In genomic region chr1:91015794-91016550, GRCh38 we compare ENCODE assay signal across 11 cellular contexts. TPM values are rescaled to one million over a fixed set of nuclear protein-coding genes. Genes with fewer than 3 reads are reported as not detected.
DNase-seq lines count a peak whose midpoint lies in the region; ATAC-seq and TF ChIP-seq lines count a peak whose summit lies in the region.
"Had no signal": no experiment of that assay in that cellular context is flagged by ENCODE, and none has a peak within 500 bp of the region (broad histone marks: within the 10 kb centered on the region; RNA-seq: fewer than 3 reads in every experiment).

No MANE protein-coding gene starts in this region.

- peak overlapping the region; percentile 36 for H3K27ac Mint-ChIP-seq in activated CD8-positive, alpha-beta T cell treated with anti-CD3 and anti-CD28 coated beads for 36 hours
- H3K27ac Mint-ChIP-seq in activated CD8-positive, alpha-beta T cell treated with anti-CD3 and anti-CD28 coated beads, Interleukin-2, amount 10 ng/mL, durations not matched to agents 7 days and 5 days: no peak overlapping the region

- BruUV-seq in PC-3 (replicated peaks; lab: Mats Ljungman, UMichigan): no TSS peak

- intact Hi-C loops in activated CD8-positive, alpha-beta T cell treated with anti-CD3 and anti-CD28 coated beads for 36 hours (cut with micrococcal nuclease): no loop called here
- intact Hi-C loops in PC-3 (cut with micrococcal nuclease): loop anchor here (5.0 to 10.0 kb wide), 3 partner anchors 51 to 614 kb away; no protein-coding TSS in a partner anchor
- intact Hi-C loops in lower leg skin (cut with DNase I; ENCODE audit: low total_unique reads): no loop called here

- H3K9me2 ChIP-seq in PC-3 (replicated peaks; ENCODE audit: low read length): no peaks in the 10 kb centered on the region

- 0 out of 2 replicates have a peak overlapping the region, but pooled peaks have one; percentile 4 for H3K4me3 ChIP-seq in PC-3 (ENCODE audit: low read length)
- no peak overlapping the region for H3K4me3 ChIP-seq in fibroblast of mammary gland (ENCODE audit: control insufficient read depth, low read depth, low read length)
- H3K4me3 ChIP-seq in smooth muscle cell: no peak overlapping the region
- no peak overlapping the region for H3K4me3 ChIP-seq in lower leg skin (ENCODE audit: low read depth, poor library complexity, severe bottlenecking)

- H3K36me3 Mint-ChIP-seq in activated CD8-positive, alpha-beta T cell treated with anti-CD3 and anti-CD28 coated beads for 36 hours (ENCODE audit: low read depth): peaks cover 47% of the 10 kb centered on the region
- H3K36me3 Mint-ChIP-seq in activated CD8-positive, alpha-beta T cell treated with anti-CD3 and anti-CD28 coated beads, Interleukin-2, amount 10 ng/mL, durations not matched to agents 7 days and 5 days (ENCODE audit: low read depth): peaks cover 45% of the 10 kb centered on the region

- H2AFZ ChIP-seq in PC-3 (ENCODE audit: low read length) (no peak overlapping the region), smooth muscle cell (ENCODE audit: low read depth) (no peak overlapping the region)

- H3K36me3 ChIP-seq in PC-3 (ENCODE audit: low read depth, low read length) (peaks cover 24% of the 10 kb centered on the region), smooth muscle cell (ENCODE audit: low read depth) (no peaks in the 10 kb centered on the region)

- DNase-seq in activated CD8-positive, alpha-beta T cell treated with anti-CD3 and anti-CD28 coated beads for 36 hours: no peak
- DNase-seq in activated CD8-positive, alpha-beta T cell treated with anti-CD3 and anti-CD28 coated beads, Interleukin-2, amount 10 ng/mL, durations not matched to agents 7 days and 5 days: no peak
- DNase-seq in PC-3 (peak; percentile 97), fibroblast of mammary gland (ENCODE audit: low read depth) (peak; percentile 25), smooth muscle cell (lab: John Stamatoyannopoulos, UW; ENCODE audit: unreplicated experiment) (no peak), lower leg skin (ENCODE audit: low spot score in 2 of 2) (no peak)
- no peak for DNase-seq in activated CD4-positive, alpha-beta T cell treated with anti-CD3 and anti-CD28 coated beads for 1 hour
- DNase-seq: cortex of kidney, NCI-H1105, SHP77 had no signal

- peaks cover 11% of the 10 kb centered on the region for H3F3A ChIP-seq in PC-3 (ENCODE audit: low read length, unreplicated experiment)
- H3F3A ChIP-seq in smooth muscle cell (ENCODE audit: low read depth): no peaks in the 10 kb centered on the region

- TF ChIP-seq CTCF in activated CD8-positive, alpha-beta T cell treated with anti-CD3 and anti-CD28 coated beads for 36 hours (IDR thresholded peaks at IDR 0.05): no peak
- no peak for TF ChIP-seq CTCF in PC-3 (conservative IDR thresholded peaks at IDR 0.05; ENCODE audit: low read depth, low read length)
- TF ChIP-seq CTCF in fibroblast of mammary gland (conservative IDR thresholded peaks at IDR 0.05; ENCODE audit: control insufficient read depth, insufficient read depth, low read depth, low read length): no peak
- no peak for TF ChIP-seq CTCF in smooth muscle cell (IDR thresholded peaks at IDR 0.05; ENCODE audit: borderline replicate concordance, insufficient read depth, poor library complexity, severe bottlenecking)
- TF ChIP-seq CTCF in lower leg skin (IDR thresholded peaks at IDR 0.05): no peak

- H4K20me1 ChIP-seq in PC-3 (ENCODE audit: low read length) (peaks cover 58% of the 10 kb centered on the region), smooth muscle cell (ENCODE audit: low read depth) (peaks cover 100% of the 10 kb centered on the region)

- H3K9me3 Mint-ChIP-seq in activated CD8-positive, alpha-beta T cell treated with anti-CD3 and anti-CD28 coated beads for 36 hours: peaks cover 2% of the 10 kb centered on the region
- H3K9me3 Mint-ChIP-seq in activated CD8-positive, alpha-beta T cell treated with anti-CD3 and anti-CD28 coated beads, Interleukin-2, amount 10 ng/mL, durations not matched to agents 7 days and 5 days (ENCODE audit: insufficient read depth): no peaks in the 10 kb centered on the region

- no peaks in the 10 kb centered on the region for H3K27me3 ChIP-seq in PC-3 (ENCODE audit: low read length)
- H3K27me3 ChIP-seq in smooth muscle cell (ENCODE audit: low read depth): no peaks in the 10 kb centered on the region

- POLR2A ChIA-PET in activated CD8-positive, alpha-beta T cell treated with anti-CD3 and anti-CD28 coated beads for 36 hours (lab: Charles Lee): no interaction called here
- POLR2A ChIA-PET in activated CD8-positive, alpha-beta T cell treated with anti-CD3 and anti-CD28 coated beads, Interleukin-2, amount 10 ng/mL, durations not matched to agents 7 days and 5 days (lab: Charles Lee): no interaction called here
- POLR2A ChIA-PET in PC-3 (lab: Charles Lee; ENCODE audit: unreplicated experiment): no interaction called here

- CTCF ChIA-PET in activated CD8-positive, alpha-beta T cell treated with anti-CD3 and anti-CD28 coated beads for 36 hours (lab: Charles Lee): no interaction called here
- CTCF ChIA-PET in activated CD8-positive, alpha-beta T cell treated with anti-CD3 and anti-CD28 coated beads, Interleukin-2, amount 10 ng/mL, durations not matched to agents 7 days and 5 days (lab: Charles Lee): interaction anchor here (0.9 kb wide), 1 partner anchor 286 kb away, joined by 3 read pairs; no protein-coding TSS in a partner anchor
- CTCF ChIA-PET in PC-3 (lab: Charles Lee): no interaction called here

- H3K4me1 ChIP-seq in PC-3 (ENCODE audit: insufficient read depth, low read length) (peaks cover 59% of the 10 kb centered on the region), smooth muscle cell (ENCODE audit: low read depth) (peaks cover 38% of the 10 kb centered on the region)

- peaks cover 93% of the 10 kb centered on the region for H3K79me2 ChIP-seq in PC-3 (ENCODE audit: low read length)
- H3K79me2 ChIP-seq in smooth muscle cell (ENCODE audit: low read depth): peaks cover 100% of the 10 kb centered on the region

- H3K9me3 ChIP-seq in PC-3 (ENCODE audit: low read length) (no peaks in the 10 kb centered on the region), smooth muscle cell (replicated peaks; ENCODE audit: low read depth) (no peaks in the 10 kb centered on the region)

- H3K4me2 ChIP-seq in PC-3 (ENCODE audit: low read length): peak overlapping the region; percentile 56
- peak overlapping the region; percentile 20 for H3K4me2 ChIP-seq in smooth muscle cell

- H3K9ac ChIP-seq in PC-3 (ENCODE audit: low read length): no peak overlapping the region
- no peak overlapping the region for H3K9ac ChIP-seq in smooth muscle cell (ENCODE audit: low read depth)

- no peak for TF ChIP-seq POLR2A in lower leg skin (IDR thresholded peaks at IDR 0.05)

- peaks cover 79% of the 10 kb centered on the region for H3K4me1 Mint-ChIP-seq in activated CD8-positive, alpha-beta T cell treated with anti-CD3 and anti-CD28 coated beads for 36 hours (ENCODE audit: low read depth)
- peaks cover 55% of the 10 kb centered on the region for H3K4me1 Mint-ChIP-seq in activated CD8-positive, alpha-beta T cell treated with anti-CD3 and anti-CD28 coated beads, Interleukin-2, amount 10 ng/mL, durations not matched to agents 7 days and 5 days (ENCODE audit: low read depth)

- H3K27me3 Mint-ChIP-seq in activated CD8-positive, alpha-beta T cell treated with anti-CD3 and anti-CD28 coated beads for 36 hours: no peaks in the 10 kb centered on the region
- no peaks in the 10 kb centered on the region for H3K27me3 Mint-ChIP-seq in activated CD8-positive, alpha-beta T cell treated with anti-CD3 and anti-CD28 coated beads, Interleukin-2, amount 10 ng/mL, durations not matched to agents 7 days and 5 days (ENCODE audit: low read depth)

- peak; percentile 38 for ATAC-seq in activated CD8-positive, alpha-beta T cell treated with anti-CD3 and anti-CD28 coated beads for 36 hours
- no peak for ATAC-seq in activated CD8-positive, alpha-beta T cell treated with anti-CD3 and anti-CD28 coated beads, Interleukin-2, amount 10 ng/mL, durations not matched to agents 7 days and 5 days
- ATAC-seq in PC-3: peak; percentile 91
- ATAC-seq in HG02884 (IDR thresholded peaks at IDR 0.05; ENCODE audit: unreplicated experiment): no peak

- peak overlapping the region; percentile 73 for H3K27ac ChIP-seq in PC-3 (ENCODE audit: low read length)
- H3K27ac ChIP-seq in smooth muscle cell (ENCODE audit: low read depth): peak overlapping the region; percentile 15

- H3K4me3 Mint-ChIP-seq in activated CD8-positive, alpha-beta T cell treated with anti-CD3 and anti-CD28 coated beads for 36 hours: no peak overlapping the region
- no peak overlapping the region for H3K4me3 Mint-ChIP-seq in activated CD8-positive, alpha-beta T cell treated with anti-CD3 and anti-CD28 coated beads, Interleukin-2, amount 10 ng/mL, durations not matched to agents 7 days and 5 days

RNA-seq across cellular contexts. Expression of gene ZNF644, which starts 5.9 kb away (rescaled TPM):
- 10 to 100 TPM; 43.4 to 44.9 TPM for total RNA-seq in activated CD8-positive, alpha-beta T cell treated with anti-CD3 and anti-CD28 coated beads for 36 hours
- 10 to 100 TPM; 49.4 to 52.2 TPM for total RNA-seq in activated CD8-positive, alpha-beta T cell treated with anti-CD3 and anti-CD28 coated beads, Interleukin-2, amount 10 ng/mL, durations not matched to agents 7 days and 5 days
- total RNA-seq in PC-3 (2014; rRNA removed) (39.6 and 44.4 TPM in 2 replicates), smooth muscle cell (102 and 123 TPM in 2 replicates), lower leg skin (10 to 100 TPM; 28.0 to 57.1 (median 39.4) TPM)
- 22.9 and 38.0 TPM in 2 replicates for polyA plus RNA-seq in smooth muscle cell

Comparison
In these comparisons a context has a peak if more than half of its experiments do, and no peak if none do; other contexts are left out.
1. ATAC-seq: peak in activated CD8-positive, alpha-beta T cell treated with anti-CD3 and anti-CD28 coated beads for 36 hours (single experiment) and PC-3 (single experiment); none in activated CD8-positive, alpha-beta T cell treated with anti-CD3 and anti-CD28 coated beads, Interleukin-2, amount 10 ng/mL, durations not matched to agents 7 days and 5 days (single experiment) and HG02884 (single experiment).
2. DNase-seq: peak in PC-3 (single experiment) and fibroblast of mammary gland (single experiment); none in activated CD8-positive, alpha-beta T cell treated with anti-CD3 and anti-CD28 coated beads for 36 hours (single experiment), activated CD8-positive, alpha-beta T cell treated with anti-CD3 and anti-CD28 coated beads, Interleukin-2, amount 10 ng/mL, durations not matched to agents 7 days and 5 days (single experiment), smooth muscle cell (single experiment), activated CD4-positive, alpha-beta T cell treated with anti-CD3 and anti-CD28 coated beads for 1 hour (single experiment) and lower leg skin (0 of 2).